Comparison of ENCODE assay signal across 12 cellular contexts in the genomic region with DNA sequence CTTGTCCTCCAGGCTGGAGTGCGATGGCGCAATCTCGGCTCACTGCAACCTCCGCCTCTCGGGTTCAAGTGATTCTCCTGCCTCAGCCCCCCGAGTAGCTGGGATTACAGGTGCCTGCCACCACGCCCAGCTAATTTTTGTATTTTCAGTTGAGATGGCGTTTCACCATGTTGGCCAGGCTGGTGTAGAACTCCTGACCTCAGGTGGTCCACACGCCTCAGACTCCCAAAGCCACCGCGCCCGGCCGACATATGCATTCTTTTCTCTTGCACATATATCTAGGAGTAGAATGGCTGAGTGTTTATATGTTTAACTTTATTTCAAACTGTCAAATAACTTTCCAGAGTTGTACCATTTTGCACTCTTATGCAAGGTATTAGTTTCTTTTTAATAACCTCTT. TPM values are rescaled to one million over a fixed set of nuclear protein-coding genes. Genes with fewer than 3 reads are reported as not detected.
"Had no signal": no experiment of that assay in that cellular context is flagged by ENCODE, and none has a peak within 500 bp of the region (broad histone marks: within the 10 kb centered on the region; RNA-seq: fewer than 3 reads in every experiment).

No MANE protein-coding gene starts in this region.

RNA-seq across cellular contexts. Expression of gene EMX1, which starts 9.9 kb away (rescaled TPM):
- total RNA-seq: activated naive CD4-positive, alpha-beta T cell treated with anti-CD3 and anti-CD28 coated beads for 36 hours; activated naive CD4-positive, alpha-beta T cell treated with anti-CD3 and anti-CD28 coated beads, Interleukin-2, amount 50 U/mL, for 72 hours; activated naive CD8-positive, alpha-beta T cell treated with anti-CD3 and anti-CD28 coated beads for 36 hours; activated naive CD8-positive, alpha-beta T cell treated with anti-CD3 and anti-CD28 coated beads, Interleukin-2, amount 10 ng/mL, durations not matched to agents 7 days and 5 days; activated T-helper 1 cell treated with anti-CD3 and anti-CD28 coated beads, Interleukin-12 subunit alpha, Interleukin-12 subunit beta, Interleukin-2, Interleukin-4 antibody, amounts not matched to agents 30 ng/mL and 10 ng/mL and 1 ng/mL, durations not matched to agents 14 hours and 24 hours and 36 hours; activated T-helper 17 cell treated with anti-CD3 and anti-CD28 coated beads, Interleukin-2, amount 50 U/mL, for 72 hours; activated T-helper 2 cell treated with anti-CD3 and anti-CD28 coated beads, Interferon-gamma antibody, Interleukin-2, Interleukin-4, amounts not matched to agents 10 μg/mL and 5 μg/mL and 100 μg/mL, durations not matched to agents 14 hours and 24 hours and 36 hours; aorta; ascending aorta; cardiac septum; cerebellum had no signal
- polyA plus RNA-seq: aorta, cardiac muscle cell had no signal
